ENCODE assay signal across 8 cellular contexts in genomic region chr2:8681786-8682692, GRCh38. TPM values are rescaled to one million over a fixed set of nuclear protein-coding genes. Genes with fewer than 3 reads are reported as not detected.
DNase-seq lines count a peak whose midpoint lies in the region; ATAC-seq and TF ChIP-seq lines count a peak whose summit lies in the region.

ID2 (plus strand) TSS chr2:8682056; CDS start chr2:8682166, 110 bp downstream.

- H3K27ac Mint-ChIP-seq in natural killer cell treated with Interleukin-12 subunit alpha and Interleukin-12 subunit beta and Interleukin-15 and Interleukin-18, amount 100 ng/mL, for 72 hours, result peak within 1 kb of the TSS; percentile 84 to 99

- peaks cover 19% of the 10 kb centered on the region for H3K79me2 ChIP-seq in MM.1S (ENCODE audit: low read length)

- no peaks in the 10 kb centered on the region for H3K9me2 ChIP-seq in MM.1S (replicated peaks; ENCODE audit: insufficient read depth, low read length)

- peak within 1 kb of the TSS; percentile 79 for H3K9ac ChIP-seq in MM.1S (ENCODE audit: low read length)

- peak within 1 kb of the TSS; percentile 88 for H2AFZ ChIP-seq in MM.1S (ENCODE audit: low read length)

- H3K27me3 ChIP-seq in HAP-1 (ENCODE audit: low read depth) (no peaks in the 10 kb centered on the region), MM.1S (replicated peaks; ENCODE audit: insufficient read depth, low read length) (no peaks in the 10 kb centered on the region)

- H4K20me1 ChIP-seq in MM.1S (ENCODE audit: insufficient read depth, low read length), result no peaks in the 10 kb centered on the region

- H3K27ac ChIP-seq in MM.1S (ENCODE audit: low read length), result peak within 1 kb of the TSS; percentile 75

- DNase-seq in G401 (ENCODE audit: low spot score) (peak; percentile 98), HAP-1 (ENCODE audit: low spot score in 2 of 2) (peak; percentile 93 to 99), MM.1S (peak; percentile 99), SHP77 treated with DMSO at 0.1 percent for 48 hours (lab: John Stamatoyannopoulos, UW) (peak; percentile 98), fibroblast of peridontal ligament (ENCODE audit: extremely low read depth) (peak; percentile 97)
- DNase-seq in activated effector memory CD4-positive, alpha-beta T cell treated with Interleukin-2 at 50 U/mL for 16 hours, result peak; percentile 99
- peak; percentile 100 for DNase-seq in natural killer cell treated with Interleukin-12 subunit alpha and Interleukin-12 subunit beta and Interleukin-15 and Interleukin-18, amount 100 ng/mL, for 72 hours (ENCODE audit: low spot score)
- peak; percentile 98 for DNase-seq in stimulated activated naive CD4-positive, alpha-beta T cell treated with Interleukin-2 at 50 U/mL for 16 hours (lab: John Stamatoyannopoulos, UW)

- peak within 1 kb of the TSS; percentile 88 for H3K4me2 ChIP-seq in MM.1S (ENCODE audit: low read depth, low read length)

- ATAC-seq in natural killer cell treated with Interleukin-12 subunit alpha and Interleukin-12 subunit beta and Interleukin-15 and Interleukin-18, amount 100 ng/mL, for 72 hours, result peak; percentile 83

- H3K9me3 Mint-ChIP-seq in natural killer cell treated with Interleukin-12 subunit alpha and Interleukin-12 subunit beta and Interleukin-15 and Interleukin-18, amount 100 ng/mL, for 72 hours, result no peaks in the 10 kb centered on the region

- peaks cover 31% of the 10 kb centered on the region for H3K4me1 ChIP-seq in HAP-1
- peaks cover 19% of the 10 kb centered on the region for H3K4me1 ChIP-seq in MM.1S (ENCODE audit: low read length)

- in situ Hi-C loops in G401 (cut with HindIII; ENCODE audit: low sequenced_read_pairs), result no loop called here
- in situ Hi-C loops in HAP-1 (cut with MboI; ENCODE audit: low sequenced_read_pairs), result loop anchor here (10.0 to 25.0 kb wide), 2 partner anchors 1470 to 1587 kb away; no protein-coding TSS in a partner anchor

- no peak for TF ChIP-seq CTCF in MM.1S (IDR thresholded peaks at IDR 0.05; ENCODE audit: low read length)

- H3K36me3 Mint-ChIP-seq in natural killer cell treated with Interleukin-12 subunit alpha and Interleukin-12 subunit beta and Interleukin-15 and Interleukin-18, amount 100 ng/mL, for 72 hours, result peaks cover 26% of the 10 kb centered on the region

- H3K4me3 Mint-ChIP-seq in natural killer cell treated with Interleukin-12 subunit alpha and Interleukin-12 subunit beta and Interleukin-15 and Interleukin-18, amount 100 ng/mL, for 72 hours, result peak within 1 kb of the TSS; percentile 98

- H3K9me3 ChIP-seq in HAP-1, result no peaks in the 10 kb centered on the region
- H3K9me3 ChIP-seq in MM.1S (replicated peaks; ENCODE audit: insufficient read depth, low read length), result no peaks in the 10 kb centered on the region

- peaks cover 51 to 53% of the 10 kb centered on the region in 2 donors for H3K4me1 Mint-ChIP-seq in natural killer cell treated with Interleukin-12 subunit alpha and Interleukin-12 subunit beta and Interleukin-15 and Interleukin-18, amount 100 ng/mL, for 72 hours (ENCODE audit: low read depth in 2 of 2)

- peaks cover 30% of the 10 kb centered on the region for H3F3A ChIP-seq in MM.1S (ENCODE audit: insufficient read depth, low read length)

- peak within 1 kb of the TSS; percentile 69 for H3K4me3 ChIP-seq in HAP-1
- peak within 1 kb of the TSS; percentile 91 for H3K4me3 ChIP-seq in MM.1S (ENCODE audit: low read length)

- no peaks in the 10 kb centered on the region for H3K36me3 ChIP-seq in HAP-1 (replicated peaks)
- no peaks in the 10 kb centered on the region for H3K36me3 ChIP-seq in MM.1S (replicated peaks; ENCODE audit: insufficient read depth, low read length)

- peaks cover 0 to 4% of the 10 kb centered on the region in 2 donors for H3K27me3 Mint-ChIP-seq in natural killer cell treated with Interleukin-12 subunit alpha and Interleukin-12 subunit beta and Interleukin-15 and Interleukin-18, amount 100 ng/mL, for 72 hours

RNA-seq across cellular contexts. Expression of gene ID2, which starts in this region (rescaled TPM):
- total RNA-seq in G401 (2014; rRNA removed; shearing (Covaris generic)), result 293 and 327 TPM in 2 replicates
- 100 to 1,000 TPM; 247 to 279 TPM for total RNA-seq in natural killer cell treated with Interleukin-12 subunit alpha and Interleukin-12 subunit beta and Interleukin-15 and Interleukin-18, amount 100 ng/mL, for 72 hours

Comparison
In these comparisons a context has a peak if more than half of its experiments do, and no peak if none do; other contexts are left out.
1. Peak in every context shown above with its lines: DNase-seq, ATAC-seq, H3K4me3 ChIP-seq and H3K27ac ChIP-seq.